10 cellular contexts compared by ENCODE assay signal in genomic region chr15:28834957-28835585, GRCh38. TPM values are rescaled to one million over a fixed set of nuclear protein-coding genes. Genes with fewer than 3 reads are reported as not detected.
"Had no signal": no experiment of that assay in that cellular context is flagged by ENCODE, and none has a peak within 500 bp of the region (broad histone marks: within the 10 kb centered on the region; RNA-seq: fewer than 3 reads in every experiment).

No MANE protein-coding gene starts in this region.

RNA-seq across cellular contexts. Expression of gene GOLGA6L7, which starts 13.4 kb away (rescaled TPM):
- total RNA-seq: OCI-LY7, PC-3, PC-9, Peyer's patch, Right ventricle myocardium inferior, Right ventricle myocardium superior, RPMI7951, SJSA1, SK-MEL-5 had no signal
- polyA plus RNA-seq: SK-N-SH had no signal

RNA-seq across cellular contexts. Expression of gene APBA2, which starts 50.7 kb away (rescaled TPM):
- total RNA-seq: OCI-LY7, PC-9 had no signal
